In genomic region chr12:47834199-47835016, GRCh38 we compare ENCODE assay signal across 12 cellular contexts. TPM values are rescaled to one million over a fixed set of nuclear protein-coding genes. Genes with fewer than 3 reads are reported as not detected.
DNase-seq lines count a peak whose midpoint lies in the region; ATAC-seq and TF ChIP-seq lines count a peak whose summit lies in the region.
"Had no signal": no experiment of that assay in that cellular context is flagged by ENCODE, and none has a peak within 500 bp of the region (broad histone marks: within the 10 kb centered on the region; RNA-seq: fewer than 3 reads in every experiment).

No MANE protein-coding gene starts in this region.

- no peaks in the 10 kb centered on the region for H4K20me1 ChIP-seq in OCI-LY1 (ENCODE audit: insufficient read depth, low read length)

- H3K4me3 Mint-ChIP-seq in activated CD4-positive, alpha-beta T cell treated with anti-CD3 and anti-CD28 coated beads for 36 hours = peak overlapping the region; percentile 73
- peak overlapping the region; percentile 78 for H3K4me3 Mint-ChIP-seq in activated naive CD8-positive, alpha-beta T cell treated with anti-CD3 and anti-CD28 coated beads for 36 hours

- no peak overlapping the region for H2AFZ ChIP-seq in OCI-LY1 (ENCODE audit: low read length)

- no peaks in the 10 kb centered on the region for H3K9me3 Mint-ChIP-seq in activated CD4-positive, alpha-beta T cell treated with anti-CD3 and anti-CD28 coated beads for 36 hours (ENCODE audit: low read depth)
- H3K9me3 Mint-ChIP-seq in activated naive CD8-positive, alpha-beta T cell treated with anti-CD3 and anti-CD28 coated beads for 36 hours = no peaks in the 10 kb centered on the region

- CTCF ChIA-PET in activated CD4-positive, alpha-beta T cell treated with anti-CD3 and anti-CD28 coated beads for 36 hours (lab: Charles Lee) = interaction anchor here (0.7 to 14.5 kb wide), 23 partner anchors 8 to 181 kb away, joined by 3 to 303 read pairs (median 9); partner anchors contain the start of genes HDAC7 and VDR

- no peaks in the 10 kb centered on the region for H3K9me2 ChIP-seq in OCI-LY1 (ENCODE audit: low read depth, low read length)

- H3K36me3 Mint-ChIP-seq in activated CD4-positive, alpha-beta T cell treated with anti-CD3 and anti-CD28 coated beads for 36 hours (ENCODE audit: low read depth) = peaks cover 2% of the 10 kb centered on the region
- peaks cover 3% of the 10 kb centered on the region for H3K36me3 Mint-ChIP-seq in activated naive CD8-positive, alpha-beta T cell treated with anti-CD3 and anti-CD28 coated beads for 36 hours

- peak overlapping the region; percentile 99 for H3K27ac Mint-ChIP-seq in activated CD4-positive, alpha-beta T cell treated with anti-CD3 and anti-CD28 coated beads for 36 hours
- peak overlapping the region; percentile 97 for H3K27ac Mint-ChIP-seq in activated naive CD8-positive, alpha-beta T cell treated with anti-CD3 and anti-CD28 coated beads for 36 hours

- ATAC-seq in activated CD4-positive, alpha-beta T cell treated with anti-CD3 and anti-CD28 coated beads for 36 hours = peak; percentile 1
- ATAC-seq in omental fat pad (ENCODE audit: low FRiP score) = peak; percentile 76
- no peak for ATAC-seq in GM18907 (IDR thresholded peaks at IDR 0.05; ENCODE audit: unreplicated experiment)
- ATAC-seq: A549, left lung had no signal

- H3K4me2 ChIP-seq in OCI-LY1 (ENCODE audit: low read length) = peak overlapping the region; percentile 73
- H3K4me2 ChIP-seq: A549 had no signal

- H3K27ac ChIP-seq in OCI-LY1 (ENCODE audit: low read depth, low read length, poor library complexity, severe bottlenecking) = peak overlapping the region; percentile 100
- H3K27ac ChIP-seq: esophagus muscularis mucosa had no signal

- H3K36me3 ChIP-seq in OCI-LY1 (ENCODE audit: insufficient read depth, low read length) = no peaks in the 10 kb centered on the region
- H3K36me3 ChIP-seq: esophagus muscularis mucosa, left lung had no signal

- intact Hi-C loops in activated CD4-positive, alpha-beta T cell treated with anti-CD3 and anti-CD28 coated beads for 36 hours (cut with DNase I, micrococcal nuclease) = loop anchor here in 1 of 2 experiments (5.0 kb wide), 1 partner anchor 1617 kb away; no protein-coding TSS in a partner anchor

- no peaks in the 10 kb centered on the region for H3K79me2 ChIP-seq in OCI-LY1 (ENCODE audit: insufficient read depth, low read length)

- H3K4me1 ChIP-seq in OCI-LY1 (ENCODE audit: insufficient read depth, low read length, severe bottlenecking) = peaks cover 84% of the 10 kb centered on the region

- H3K9ac ChIP-seq in OCI-LY1 (ENCODE audit: low read length) = peak overlapping the region; percentile 85

- H3F3A ChIP-seq in OCI-LY1 (ENCODE audit: insufficient read depth, low read length) = 0 out of 2 replicates have a peak, but pooled peaks cover 9% of the 10 kb centered on the region

- H3K4me1 Mint-ChIP-seq in activated CD4-positive, alpha-beta T cell treated with anti-CD3 and anti-CD28 coated beads for 36 hours = peaks cover 86% of the 10 kb centered on the region
- H3K4me1 Mint-ChIP-seq in activated naive CD8-positive, alpha-beta T cell treated with anti-CD3 and anti-CD28 coated beads for 36 hours = peaks cover 86% of the 10 kb centered on the region

- DNase-seq in activated CD4-positive, alpha-beta T cell treated with anti-CD3 and anti-CD28 coated beads for 36 hours = peak; percentile 55
- no peak for DNase-seq in activated CD4-positive, alpha-beta T cell treated with anti-CD3 and anti-CD28 coated beads, Interleukin-2, amount 50 U/mL, for 1 hour
- no peak for DNase-seq in activated naive CD8-positive, alpha-beta T cell treated with anti-CD3 and anti-CD28 coated beads for 36 hours
- DNase-seq in omental fat pad (ENCODE audit: low spot score) (no peak), DMS79 treated with DMSO at 0.1 percent for 48 hours (lab: John Stamatoyannopoulos, UW) (no peak), SIG-M5 treated with dmso at 0.1 percent for 504 hours (lab: John Stamatoyannopoulos, UW; ENCODE audit: unreplicated experiment) (no peak)
- DNase-seq: DMS 273 treated with DMSO at 0.1 percent for 48 hours, left lung had no signal

- H3K27me3 Mint-ChIP-seq in activated CD4-positive, alpha-beta T cell treated with anti-CD3 and anti-CD28 coated beads for 36 hours = no peaks in the 10 kb centered on the region
- H3K27me3 Mint-ChIP-seq in activated naive CD8-positive, alpha-beta T cell treated with anti-CD3 and anti-CD28 coated beads for 36 hours = no peaks in the 10 kb centered on the region

- H3K27me3 ChIP-seq in OCI-LY1 (ENCODE audit: insufficient read depth, low read length) = no peaks in the 10 kb centered on the region
- H3K27me3 ChIP-seq: esophagus muscularis mucosa, left lung had no signal

- POLR2A ChIA-PET in activated CD4-positive, alpha-beta T cell treated with anti-CD3 and anti-CD28 coated beads for 36 hours (lab: Charles Lee) = interaction anchor here (0.7 to 7.0 kb wide), 5 partner anchors 15 to 57 kb away, joined by 3 to 215 read pairs (median 14); partner anchors contain the start of gene HDAC7

- H3K9me3 ChIP-seq in OCI-LY1 (ENCODE audit: low read length) = no peaks in the 10 kb centered on the region
- H3K9me3 ChIP-seq: A549, esophagus muscularis mucosa, left lung had no signal

- TF ChIP-seq CTCF in OCI-LY1 (IDR thresholded peaks at IDR 0.05; ENCODE audit: low read length) = no peak
- TF ChIP-seq CTCF in omental fat pad (IDR thresholded peaks at IDR 0.05) = no peak

- H3K4me3 ChIP-seq in OCI-LY1 (ENCODE audit: low read depth, low read length, poor library complexity, severe bottlenecking) = peak overlapping the region; percentile 47
- H3K4me3 ChIP-seq: A549, esophagus muscularis mucosa, left lung had no signal

RNA-seq across cellular contexts. Expression of gene HDAC7, which starts 14.7 kb away (rescaled TPM):
- 100 to 1,000 TPM; 331 to 385 TPM for total RNA-seq in activated CD4-positive, alpha-beta T cell treated with anti-CD3 and anti-CD28 coated beads for 36 hours
- total RNA-seq in activated naive CD8-positive, alpha-beta T cell treated with anti-CD3 and anti-CD28 coated beads for 36 hours = 100 to 1,000 TPM; 233 to 246 TPM
- 100 to 1,000 TPM in 1 of 4 donors, 10 to 100 TPM in 3; 40.3 to 102 (median 62.9) TPM for total RNA-seq in omental fat pad
